Comparison of ENCODE assay signal across 30 cellular contexts in genomic region chrX:46456125-46456922, GRCh38.
DNase-seq lines count a peak whose midpoint lies in the region; ATAC-seq, FAIRE-seq and TF ChIP-seq lines count a peak whose summit lies in the region.
"Had no signal": no experiment of that assay in that cellular context is flagged by ENCODE, and none has a peak within 500 bp of the region (broad histone marks: within the 10 kb centered on the region; RNA-seq: fewer than 3 reads in every experiment).

No MANE protein-coding gene starts in this region.

- H3K4me3 ChIP-seq in astrocyte (ENCODE audit: insufficient read depth, low read depth, low read length) = no peak overlapping the region
- no peak overlapping the region for H3K4me3 ChIP-seq in mesenchymal stem cell (ENCODE audit: insufficient read depth in 1 of 2, low read depth in 1 of 2, low read length in 2 of 2)
- H3K4me3 ChIP-seq: hepatocyte, psoas muscle, skin epidermis had no signal

- H2BK12ac ChIP-seq in mesenchymal stem cell (ENCODE audit: low read length in 2 of 2) = no peak overlapping the region

- intact Hi-C loops in left ventricle myocardium superior (cut with micrococcal nuclease) = no loop called here

- H3K36me3 Mint-ChIP-seq in astrocyte (ENCODE audit: low read depth, unreplicated experiment) (no peaks in the 10 kb centered on the region), chondrocyte (ENCODE audit: low read depth) (peaks cover 8% of the 10 kb centered on the region)

- H3K27me3 Mint-ChIP-seq in astrocyte (ENCODE audit: low read depth, unreplicated experiment) (no peaks in the 10 kb centered on the region), chondrocyte (ENCODE audit: low read depth) (no peaks in the 10 kb centered on the region)
- H3K27me3 Mint-ChIP-seq: activated CD8-positive, alpha-beta memory T cell treated with anti-CD3 and anti-CD28 coated beads, Interleukin-2, amount 10 ng/mL, durations not matched to agents 7 days and 5 days; activated naive CD4-positive, alpha-beta T cell treated with anti-CD3 and anti-CD28 coated beads, Interleukin-2, amount 50 U/mL, for 24 hours; T-helper 17 cell; type B pancreatic cell had no signal

- WGBS in mesenchymal stem cell = 89% methylated on average over 3 of the region's 3 CpGs

- no peak overlapping the region for H3K4me3 Mint-ChIP-seq in astrocyte (ENCODE audit: unreplicated experiment)
- no peak overlapping the region for H3K4me3 Mint-ChIP-seq in chondrocyte (ENCODE audit: unreplicated experiment)
- H3K4me3 Mint-ChIP-seq: activated CD8-positive, alpha-beta memory T cell treated with anti-CD3 and anti-CD28 coated beads, Interleukin-2, amount 10 ng/mL, durations not matched to agents 7 days and 5 days; activated naive CD4-positive, alpha-beta T cell treated with anti-CD3 and anti-CD28 coated beads, Interleukin-2, amount 50 U/mL, for 24 hours; activated T-helper 1 cell treated with anti-CD3 and anti-CD28 coated beads, Interleukin-12 subunit alpha, Interleukin-12 subunit beta, Interleukin-2, Interleukin-4 antibody, amounts not matched to agents 30 ng/mL and 10 ng/mL and 1 ng/mL, durations not matched to agents 14 hours and 24 hours and 36 hours; CD8-positive, alpha-beta T cell; T-helper 17 cell; type B pancreatic cell had no signal

- no peak overlapping the region for H3K27ac Mint-ChIP-seq in astrocyte (ENCODE audit: unreplicated experiment)
- no peak overlapping the region for H3K27ac Mint-ChIP-seq in chondrocyte (ENCODE audit: unreplicated experiment)
- H3K27ac Mint-ChIP-seq: activated CD8-positive, alpha-beta memory T cell treated with anti-CD3 and anti-CD28 coated beads, Interleukin-2, amount 10 ng/mL, durations not matched to agents 7 days and 5 days; activated naive CD4-positive, alpha-beta T cell treated with anti-CD3 and anti-CD28 coated beads, Interleukin-2, amount 50 U/mL, for 24 hours; activated T-helper 1 cell treated with anti-CD3 and anti-CD28 coated beads, Interleukin-12 subunit alpha, Interleukin-12 subunit beta, Interleukin-2, Interleukin-4 antibody, amounts not matched to agents 30 ng/mL and 10 ng/mL and 1 ng/mL, durations not matched to agents 14 hours and 24 hours and 36 hours; CD8-positive, alpha-beta T cell; T-helper 17 cell; type B pancreatic cell had no signal

- H4K20me1 ChIP-seq in astrocyte (ENCODE audit: insufficient read depth, low read length) = no peaks in the 10 kb centered on the region

- H3K9ac ChIP-seq in astrocyte (ENCODE audit: low read length) (no peak overlapping the region), mesenchymal stem cell (ENCODE audit: low read length) (no peak overlapping the region)

- H3K4me2 ChIP-seq in astrocyte (ENCODE audit: low read length) = no peak overlapping the region
- H3K4me2 ChIP-seq in mesenchymal stem cell (ENCODE audit: low read length, poor library complexity, severe bottlenecking) = no peak overlapping the region
- H3K4me2 ChIP-seq: hepatocyte had no signal

- H3K4ac ChIP-seq in mesenchymal stem cell (ENCODE audit: low read depth in 1 of 2, low read length in 2 of 2) = no peak overlapping the region

- no peak overlapping the region for H2AK5ac ChIP-seq in mesenchymal stem cell (ENCODE audit: low read length, severe bottlenecking)

- H3K9me3 Mint-ChIP-seq in astrocyte (ENCODE audit: unreplicated experiment) (no peaks in the 10 kb centered on the region), chondrocyte (ENCODE audit: low read depth) (no peaks in the 10 kb centered on the region)
- H3K9me3 Mint-ChIP-seq: activated naive CD4-positive, alpha-beta T cell treated with anti-CD3 and anti-CD28 coated beads, Interleukin-2, amount 50 U/mL, for 24 hours; activated T-helper 1 cell treated with anti-CD3 and anti-CD28 coated beads, Interleukin-12 subunit alpha, Interleukin-12 subunit beta, Interleukin-2, Interleukin-4 antibody, amounts not matched to agents 30 ng/mL and 10 ng/mL and 1 ng/mL, durations not matched to agents 14 hours and 24 hours and 36 hours; CD8-positive, alpha-beta T cell; type B pancreatic cell had no signal

- no peaks in the 10 kb centered on the region for H3K27me3 ChIP-seq in astrocyte (ENCODE audit: insufficient read depth, low read length)
- peaks cover 0 to 20% of the 10 kb centered on the region in 2 experiments for H3K27me3 ChIP-seq in mesenchymal stem cell (ENCODE audit: control insufficient read depth in 1 of 2, insufficient read depth in 1 of 2, low read length in 2 of 2)
- H3K27me3 ChIP-seq: hepatocyte, neutrophil had no signal

- no peak overlapping the region for H3K23ac ChIP-seq in mesenchymal stem cell (ENCODE audit: low read length in 2 of 2)

- no peak overlapping the region for H2BK15ac ChIP-seq in mesenchymal stem cell (ENCODE audit: low read depth, poor library complexity, severe bottlenecking)

- H3K79me2 ChIP-seq in astrocyte (ENCODE audit: insufficient read depth, low read length) = no peaks in the 10 kb centered on the region
- H3K79me2 ChIP-seq: hepatocyte had no signal

- H3K9me3 ChIP-seq in astrocyte (ENCODE audit: insufficient read depth, low read depth, low read length) (no peaks in the 10 kb centered on the region), mesenchymal stem cell (ENCODE audit: control insufficient read depth, low read length) (no peaks in the 10 kb centered on the region)
- H3K9me3 ChIP-seq: neutrophil, psoas muscle had no signal

- FAIRE-seq in astrocyte (lab: Jason Lieb, UNC) = peak; percentile 80
- FAIRE-seq: GM18507 had no signal

- no peaks in the 10 kb centered on the region for H3K4me1 ChIP-seq in astrocyte (ENCODE audit: insufficient read depth, low read length)
- H3K4me1 ChIP-seq in mesenchymal stem cell (ENCODE audit: control insufficient read depth, insufficient read depth, low read depth, low read length) = no peaks in the 10 kb centered on the region
- H3K4me1 ChIP-seq: psoas muscle had no signal

- H2BK120ac ChIP-seq in mesenchymal stem cell (ENCODE audit: low read depth, low read length) = no peak overlapping the region

- H3K14ac ChIP-seq in mesenchymal stem cell (ENCODE audit: low read length in 2 of 2) = no peak overlapping the region

- ATAC-seq in left ventricle myocardium superior = peak; percentile 70
- ATAC-seq in HG03159 (IDR thresholded peaks at IDR 0.05; ENCODE audit: unreplicated experiment) = no peak
- no peak for ATAC-seq in GM21737 (IDR thresholded peaks at IDR 0.05; ENCODE audit: unreplicated experiment)
- ATAC-seq: activated CD8-positive, alpha-beta memory T cell treated with anti-CD3 and anti-CD28 coated beads, Interleukin-2, amount 10 ng/mL, durations not matched to agents 7 days and 5 days; CD8-positive, alpha-beta T cell; psoas muscle; T-helper 17 cell had no signal

- peaks cover 3% of the 10 kb centered on the region for H3K36me3 ChIP-seq in astrocyte (ENCODE audit: insufficient read depth, low read length)
- peaks cover 4 to 40% of the 10 kb centered on the region in 2 experiments for H3K36me3 ChIP-seq in mesenchymal stem cell (ENCODE audit: control insufficient read depth in 1 of 2, insufficient read depth in 2 of 2, low read depth in 1 of 2, low read length in 2 of 2)

- no peaks in the 10 kb centered on the region for H3K4me1 Mint-ChIP-seq in astrocyte (ENCODE audit: low read depth, unreplicated experiment)
- H3K4me1 Mint-ChIP-seq in chondrocyte (ENCODE audit: low read depth) = no peaks in the 10 kb centered on the region

- no peak overlapping the region for H2BK5ac ChIP-seq in mesenchymal stem cell (ENCODE audit: low read depth, low read length, poor library complexity, severe bottlenecking)

- TF ChIP-seq CTCF in astrocyte (IDR thresholded peaks at IDR 0.05; ENCODE audit: insufficient read depth, low read depth, low read length) (no peak), chondrocyte (IDR thresholded peaks at IDR 0.05) (no peak)

- no peak overlapping the region for H3K27ac ChIP-seq in astrocyte (ENCODE audit: low read depth, low read length)
- no peak overlapping the region for H3K27ac ChIP-seq in mesenchymal stem cell (ENCODE audit: low read length, poor library complexity, severe bottlenecking)
- H3K27ac ChIP-seq: hepatocyte, neutrophil, psoas muscle had no signal

- H3K18ac ChIP-seq in mesenchymal stem cell (ENCODE audit: low read depth in 1 of 2, low read length in 2 of 2) = no peak overlapping the region

- H4K8ac ChIP-seq in mesenchymal stem cell (ENCODE audit: low read length) = no peak overlapping the region

- DNase-seq in HT1080 (ENCODE audit: low read depth) (peak; percentile 2), astrocyte (ENCODE audit: low read depth) (no peak), left ventricle myocardium superior (no peak), mesenchymal stem cell (peak; percentile 29), chondrocyte (ENCODE audit: low spot score) (no peak), ecto neural progenitor cell (ENCODE audit: low spot score) (no peak)
- DNase-seq: activated CD8-positive, alpha-beta memory T cell treated with anti-CD3 and anti-CD28 coated beads, Interleukin-2, amount 10 ng/mL, durations not matched to agents 7 days and 5 days; caudate nucleus; CD8-positive, alpha-beta T cell; DMS 273 treated with DMSO at 0.1 percent for 48 hours; foreskin fibroblast; GDM1; GOT3; mammary epithelial cell; MM.1S; NCI-H1436 treated with DMSO at 0.1 percent for 48 hours; NCI-H2171 treated with DMSO at 0.1 percent for 48 hours; NCI-H524 treated with DMSO at 0.1 percent for 48 hours; psoas muscle; stimulated activated CD4-positive, alpha-beta T cell treated with anti-CD3 and anti-CD28 coated beads, Interleukin-2, amount 100 ng/mL, for 24 hours; T-helper 17 cell had no signal

- H2AFZ ChIP-seq in astrocyte (ENCODE audit: low read depth, low read length) = no peak overlapping the region
- no peak overlapping the region for H2AFZ ChIP-seq in mesenchymal stem cell (ENCODE audit: low read depth, low read length)
- H2AFZ ChIP-seq: hepatocyte had no signal

- H4K91ac ChIP-seq in mesenchymal stem cell (ENCODE audit: low read length) = no peak overlapping the region

- peaks cover 7% of the 10 kb centered on the region for H3K79me1 ChIP-seq in mesenchymal stem cell (replicated peaks; ENCODE audit: low read length, poor library complexity, severe bottlenecking)

Comparison
In these comparisons a context has a peak if more than half of its experiments do, and no peak if none do; other contexts are left out.
1. DNase-seq: peak in HT1080 (single experiment) and mesenchymal stem cell (single experiment); none in astrocyte (single experiment), left ventricle myocardium superior (single experiment), chondrocyte (single experiment) and ecto neural progenitor cell (single experiment).